ENCODE assay signal across 8 cellular contexts in the genomic region with DNA sequence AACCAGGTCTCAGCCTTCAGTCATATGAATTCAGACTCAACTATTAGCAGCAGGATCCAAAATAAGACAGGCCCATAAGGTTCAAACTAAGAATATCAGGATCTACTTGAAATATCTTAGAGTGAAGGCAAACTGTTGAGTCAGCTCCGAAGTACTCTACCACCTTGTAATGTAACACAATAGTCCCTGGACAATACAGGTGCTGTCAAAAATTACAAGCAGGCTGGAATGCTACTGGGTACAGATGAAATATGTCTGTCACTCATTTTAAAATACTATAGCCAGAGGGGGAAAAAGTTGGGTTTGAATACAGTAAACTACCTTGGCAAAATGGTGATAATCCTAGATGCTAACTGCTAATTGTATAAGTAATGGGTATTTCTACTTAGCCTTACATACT.
"Had no signal": no experiment of that assay in that cellular context is flagged by ENCODE, and none has a peak within 500 bp of the region (broad histone marks: within the 10 kb centered on the region; RNA-seq: fewer than 3 reads in every experiment).

No MANE protein-coding gene starts in this region.

- H2AFZ ChIP-seq: GM23248 had no signal

- H3K4me3 ChIP-seq: GM23248, HAP-1 had no signal

- H3K4me2 ChIP-seq: KMS-11 had no signal

- H3K9me3 Mint-ChIP-seq: HFFc6 had no signal

- H3K4me3 Mint-ChIP-seq: HFFc6 had no signal

- ATAC-seq: HCT116 had no signal

- H3K27ac Mint-ChIP-seq: HFFc6 had no signal

- H3K9ac ChIP-seq: GM23248, KMS-11 had no signal

- DNase-seq: GM23248, HFFc6, IMR-90, Karpas-422, KBM-7 had no signal

- H3K27ac ChIP-seq: GM23248, KMS-11 had no signal

- H3K9me3 ChIP-seq: HAP-1 had no signal
